ENCODE assay signal across 9 cellular contexts in the genomic region with DNA sequence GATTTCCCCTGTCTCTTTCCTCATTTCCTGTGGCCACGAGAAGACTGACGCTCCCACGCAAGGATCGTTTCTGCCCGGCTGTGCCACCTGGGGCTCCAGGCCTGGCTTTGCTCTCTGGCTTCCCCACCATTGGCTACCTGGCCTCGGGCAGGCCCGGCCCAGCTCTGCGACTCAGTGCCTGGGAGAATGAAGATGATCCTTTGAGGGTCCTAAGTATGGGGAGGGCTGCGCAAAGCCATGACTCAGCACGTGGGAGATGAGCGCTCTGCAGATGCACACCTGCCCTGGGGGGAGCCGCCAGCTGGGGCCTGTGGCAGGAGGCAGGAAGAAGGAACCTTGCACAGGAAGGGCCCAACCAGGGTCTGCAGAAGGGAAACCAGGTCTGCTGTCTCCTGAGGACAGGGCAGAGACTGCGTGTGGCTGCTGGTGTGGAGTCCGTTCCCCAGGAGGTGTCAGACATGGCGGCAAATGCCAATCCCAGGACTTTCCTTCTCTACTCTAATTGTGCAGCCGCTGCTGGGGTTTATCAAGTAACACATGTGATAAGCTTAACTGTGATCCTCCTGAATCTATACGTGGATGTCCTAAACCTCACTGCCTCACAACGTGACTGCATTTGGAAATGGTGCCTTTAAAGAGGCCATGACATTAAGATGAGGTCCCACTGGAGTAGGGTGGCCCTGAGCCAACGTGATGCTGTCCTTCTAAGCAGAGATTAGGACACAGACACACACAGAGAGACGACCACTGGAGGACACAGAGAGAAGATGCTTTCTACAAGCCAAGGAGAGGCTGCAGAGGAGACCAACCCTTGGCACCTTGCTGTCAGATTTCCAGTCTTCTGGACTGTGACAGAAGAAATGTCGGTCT. TPM values are rescaled to one million over a fixed set of nuclear protein-coding genes. Genes with fewer than 3 reads are reported as not detected.
DNase-seq lines count a peak whose midpoint lies in the region; ATAC-seq, FAIRE-seq and TF ChIP-seq lines count a peak whose summit lies in the region.
"Had no signal": no experiment of that assay in that cellular context is flagged by ENCODE, and none has a peak within 500 bp of the region (broad histone marks: within the 10 kb centered on the region; RNA-seq: fewer than 3 reads in every experiment).

No MANE protein-coding gene starts in this region.

- H3K27ac Mint-ChIP-seq in activated T-helper 1 cell treated with anti-CD3 and anti-CD28 coated beads, Interleukin-12 subunit alpha, Interleukin-12 subunit beta, Interleukin-2, Interleukin-4 antibody, amounts not matched to agents 30 ng/mL and 10 ng/mL and 1 ng/mL, durations not matched to agents 14 hours and 24 hours and 36 hours, result peak overlapping the region; percentile 95
- peak overlapping the region; percentile 97 to 100 (median 98) for H3K27ac Mint-ChIP-seq in nephron

- peaks cover 97% of the 10 kb centered on the region for H3K4me1 Mint-ChIP-seq in activated T-helper 1 cell treated with anti-CD3 and anti-CD28 coated beads, Interleukin-12 subunit alpha, Interleukin-12 subunit beta, Interleukin-2, Interleukin-4 antibody, amounts not matched to agents 30 ng/mL and 10 ng/mL and 1 ng/mL, durations not matched to agents 14 hours and 24 hours and 36 hours (ENCODE audit: low read depth)
- peaks cover 94% of the 10 kb centered on the region for H3K4me1 Mint-ChIP-seq in nephron

- no peaks in the 10 kb centered on the region for H3K9me3 Mint-ChIP-seq in activated T-helper 1 cell treated with anti-CD3 and anti-CD28 coated beads, Interleukin-12 subunit alpha, Interleukin-12 subunit beta, Interleukin-2, Interleukin-4 antibody, amounts not matched to agents 30 ng/mL and 10 ng/mL and 1 ng/mL, durations not matched to agents 14 hours and 24 hours and 36 hours
- no peaks in the 10 kb centered on the region for H3K9me3 Mint-ChIP-seq in nephron

- no peak for TF ChIP-seq CTCF in nephron (IDR thresholded peaks at IDR 0.05; ENCODE audit: unreplicated experiment in 3 of 3)

- H3K4me3 Mint-ChIP-seq in activated T-helper 1 cell treated with anti-CD3 and anti-CD28 coated beads, Interleukin-12 subunit alpha, Interleukin-12 subunit beta, Interleukin-2, Interleukin-4 antibody, amounts not matched to agents 30 ng/mL and 10 ng/mL and 1 ng/mL, durations not matched to agents 14 hours and 24 hours and 36 hours, result peak overlapping the region; percentile 83
- H3K4me3 Mint-ChIP-seq in nephron, result peak overlapping the region in 1 of 3 experiments; percentile 39

- no peak for TF ChIP-seq POLR2A in GM12892 (IDR thresholded peaks at IDR 0.05; ENCODE audit: low read depth, low read length)

- peaks cover 47% of the 10 kb centered on the region for H3K36me3 Mint-ChIP-seq in activated T-helper 1 cell treated with anti-CD3 and anti-CD28 coated beads, Interleukin-12 subunit alpha, Interleukin-12 subunit beta, Interleukin-2, Interleukin-4 antibody, amounts not matched to agents 30 ng/mL and 10 ng/mL and 1 ng/mL, durations not matched to agents 14 hours and 24 hours and 36 hours (ENCODE audit: low read depth)
- H3K36me3 Mint-ChIP-seq in nephron (ENCODE audit: low read depth), result no peaks in the 10 kb centered on the region

- FAIRE-seq in GM12892 (lab: Jason Lieb, UNC) (peak; percentile 70), frontal cortex (lab: Jason Lieb, UNC) (no peak)

- ATAC-seq in HG03354 (IDR thresholded peaks at IDR 0.05; ENCODE audit: poor library complexity, severe bottlenecking, unreplicated experiment), result peak; percentile 20
- no peak for ATAC-seq in GM18498 (IDR thresholded peaks at IDR 0.05; ENCODE audit: unreplicated experiment)
- ATAC-seq: left lobe of liver had no signal

- no peaks in the 10 kb centered on the region for H3K27me3 Mint-ChIP-seq in activated T-helper 1 cell treated with anti-CD3 and anti-CD28 coated beads, Interleukin-12 subunit alpha, Interleukin-12 subunit beta, Interleukin-2, Interleukin-4 antibody, amounts not matched to agents 30 ng/mL and 10 ng/mL and 1 ng/mL, durations not matched to agents 14 hours and 24 hours and 36 hours (ENCODE audit: insufficient read depth)
- H3K27me3 Mint-ChIP-seq in nephron (ENCODE audit: low read depth), result no peaks in the 10 kb centered on the region

- DNase-seq in GM12892 (ENCODE audit: insufficient read length) (no peak), G401 (ENCODE audit: low spot score) (no peak), SIG-M5 treated with dmso at 0.1 percent for 504 hours (lab: John Stamatoyannopoulos, UW; ENCODE audit: unreplicated experiment) (no peak), frontal cortex (ENCODE audit: low spot score in 2 of 2) (no peak)
- no peak for DNase-seq in activated T-helper 1 cell treated with anti-CD3 and anti-CD28 coated beads, Interleukin-12 subunit alpha, Interleukin-12 subunit beta, Interleukin-2, Interleukin-4 antibody, amounts not matched to agents 30 ng/mL and 10 ng/mL and 1 ng/mL, durations not matched to agents 14 hours and 24 hours and 36 hours (ENCODE audit: low spot score)

- in situ Hi-C loops in G401 (cut with HindIII; ENCODE audit: low sequenced_read_pairs), result no loop called here

- intact Hi-C loops in activated T-helper 1 cell treated with anti-CD3 and anti-CD28 coated beads, Interleukin-12 subunit alpha, Interleukin-12 subunit beta, Interleukin-2, Interleukin-4 antibody, amounts not matched to agents 30 ng/mL and 10 ng/mL and 1 ng/mL, durations not matched to agents 14 hours and 24 hours and 36 hours (cut with micrococcal nuclease), result loop anchor here (10.0 kb wide), 1 partner anchor 275 kb away; the partner anchor contains the start of gene ZNF236

RNA-seq across cellular contexts. Expression of gene MBP, which starts 32.8 kb away (rescaled TPM):
- polyA plus RNA-seq in GM12892 (2012; ENCODE audit: missing spikeins), result 26.6 TPM
- total RNA-seq in activated T-helper 1 cell treated with anti-CD3 and anti-CD28 coated beads, Interleukin-12 subunit alpha, Interleukin-12 subunit beta, Interleukin-2, Interleukin-4 antibody, amounts not matched to agents 30 ng/mL and 10 ng/mL and 1 ng/mL, durations not matched to agents 14 hours and 24 hours and 36 hours, result 57.3 and 63.6 TPM in 2 replicates
- 1.3 and 3.4 TPM in 2 replicates for total RNA-seq in G401 (2014; rRNA removed; shearing (Covaris generic))
- 7.7 TPM for total RNA-seq in frontal cortex
